In genomic region chr16:1183235-1183907, GRCh38 we compare ENCODE assay signal across 11 cellular contexts. TPM values are rescaled to one million over a fixed set of nuclear protein-coding genes. Genes with fewer than 3 reads are reported as not detected.
A peak's percentile ranks its signal among the peaks of the same experiment; 100 is the strongest.
DNase-seq lines count a peak whose midpoint lies in the region; ATAC-seq, FAIRE-seq and TF ChIP-seq lines count a peak whose summit lies in the region.
"Had no signal": no experiment of that assay in that cellular context is flagged by ENCODE, and none has a peak within 500 bp of the region (broad histone marks: within the 10 kb centered on the region; RNA-seq: fewer than 3 reads in every experiment).

No MANE protein-coding gene starts in this region.

- no peaks in the 10 kb centered on the region for H3K36me3 Mint-ChIP-seq in T-helper 2 cell treated with Interferon-gamma antibody and Interleukin-4, amounts not matched to agents 5 μg/mL and 100 μg/mL, for 36 hours (ENCODE audit: low read depth)

- H3K9me3 Mint-ChIP-seq in T-helper 2 cell treated with Interferon-gamma antibody and Interleukin-4, amounts not matched to agents 5 μg/mL and 100 μg/mL, for 36 hours = no peaks in the 10 kb centered on the region
- H3K9me3 Mint-ChIP-seq: dendritic cell treated with granulocyte-macrophage colony-stimulating factor and Interleukin-4, amounts not matched to agents 40 ng/mL and 50 ng/mL, for 4 days had no signal

- H3K27me3 Mint-ChIP-seq in T-helper 2 cell treated with Interferon-gamma antibody and Interleukin-4, amounts not matched to agents 5 μg/mL and 100 μg/mL, for 36 hours (ENCODE audit: low read depth) = no peaks in the 10 kb centered on the region
- H3K27me3 Mint-ChIP-seq: dendritic cell treated with granulocyte-macrophage colony-stimulating factor and Interleukin-4, amounts not matched to agents 40 ng/mL and 50 ng/mL, for 4 days had no signal

- H3K27ac Mint-ChIP-seq in T-helper 2 cell treated with Interferon-gamma antibody and Interleukin-4, amounts not matched to agents 5 μg/mL and 100 μg/mL, for 36 hours = no peak overlapping the region
- H3K27ac Mint-ChIP-seq: dendritic cell treated with granulocyte-macrophage colony-stimulating factor and Interleukin-4, amounts not matched to agents 40 ng/mL and 50 ng/mL, for 4 days had no signal

- no peaks in the 10 kb centered on the region for H3K9me3 ChIP-seq in endothelial cell of umbilical vein (replicated peaks; ENCODE audit: control insufficient read depth, insufficient read depth, low read length)

- H2AFZ ChIP-seq in endothelial cell of umbilical vein (ENCODE audit: low read depth, low read length) = no peak overlapping the region

- no peak overlapping the region for H3K4me3 ChIP-seq in endothelial cell of umbilical vein (replicated peaks in 1 of 3; ENCODE audit: insufficient read depth in 1 of 3, low read depth in 1 of 3, low read length in 3 of 3)
- H3K4me3 ChIP-seq: spleen had no signal

- POLR2A ChIA-PET in endothelial cell of umbilical vein (lab: Charles Lee) = no interaction called here

- H3K4me3 Mint-ChIP-seq in T-helper 2 cell treated with Interferon-gamma antibody and Interleukin-4, amounts not matched to agents 5 μg/mL and 100 μg/mL, for 36 hours = no peak overlapping the region
- H3K4me3 Mint-ChIP-seq: dendritic cell treated with granulocyte-macrophage colony-stimulating factor and Interleukin-4, amounts not matched to agents 40 ng/mL and 50 ng/mL, for 4 days had no signal

- no peaks in the 10 kb centered on the region for H3K4me1 Mint-ChIP-seq in T-helper 2 cell treated with Interferon-gamma antibody and Interleukin-4, amounts not matched to agents 5 μg/mL and 100 μg/mL, for 36 hours (ENCODE audit: low read depth)

- no peak overlapping the region for H3K27ac ChIP-seq in endothelial cell of umbilical vein (ENCODE audit: insufficient read depth, low read depth, low read length)
- H3K27ac ChIP-seq: spleen had no signal

- H3K4me2 ChIP-seq in endothelial cell of umbilical vein (ENCODE audit: insufficient read depth, low read length) = no peak overlapping the region

- dilution Hi-C loops in endothelial cell of umbilical vein (cut with MboI; ENCODE audit: extremely low pct_ligation_motif_present, low sequenced_read_pairs) = no loop called here

- TF ChIP-seq CTCF in endothelial cell of umbilical vein (IDR thresholded peaks at IDR 0.05; ENCODE audit: extremely low read depth in 1 of 2, insufficient read depth in 1 of 2, low read depth in 1 of 2, low read length in 2 of 2) (no peak), omental fat pad (IDR thresholded peaks at IDR 0.05) (no peak)

- no TSS peak for BruUV-seq in endothelial cell of umbilical vein (replicated peaks; lab: Mats Ljungman, UMichigan)

- H3K9me1 ChIP-seq in endothelial cell of umbilical vein (replicated peaks; ENCODE audit: control insufficient read depth, extremely low read depth, insufficient read depth, low read length) = no peaks in the 10 kb centered on the region

- H3K9ac ChIP-seq in endothelial cell of umbilical vein (replicated peaks; ENCODE audit: extremely low read depth, insufficient read depth, low read length) = no peak overlapping the region

- intact Hi-C loops in endothelial cell of umbilical vein (cut with micrococcal nuclease) = no loop called here

- CTCF ChIA-PET in endothelial cell of umbilical vein (lab: Charles Lee) = interaction anchor here (0.8 kb wide), 1 partner anchor 80 kb away, joined by 3 read pairs; no protein-coding TSS in a partner anchor

- H3K36me3 ChIP-seq in endothelial cell of umbilical vein (ENCODE audit: control insufficient read depth in 2 of 2, extremely low read depth in 1 of 2, insufficient read depth in 2 of 2, low read length in 2 of 2) = no peaks in the 10 kb centered on the region
- H3K36me3 ChIP-seq: spleen had no signal

- no peak for FAIRE-seq in endothelial cell of umbilical vein (lab: Jason Lieb, UNC)
- FAIRE-seq: TTC549 had no signal

- no peak for TF ChIP-seq POLR2A in endothelial cell of umbilical vein (IDR thresholded peaks at IDR 0.05; ENCODE audit: low read depth, low read length)

- no peaks in the 10 kb centered on the region for H4K20me1 ChIP-seq in endothelial cell of umbilical vein (replicated peaks; ENCODE audit: control insufficient read depth, extremely low read depth, insufficient read depth, low read length)

- no peaks in the 10 kb centered on the region for H3K27me3 ChIP-seq in endothelial cell of umbilical vein (ENCODE audit: control insufficient read depth in 2 of 2, insufficient read depth in 2 of 2, low read length in 2 of 2)

- ATAC-seq in omental fat pad (ENCODE audit: low FRiP score) = peak; percentile 34
- no peak for ATAC-seq in HG03280 (IDR thresholded peaks at IDR 0.05; ENCODE audit: unreplicated experiment)

- DNase-seq in COLO829 (ENCODE audit: low spot score) = peak; percentile 42
- DNase-seq in NCI-H460 (ENCODE audit: extremely low read depth, low read depth) = peak; percentile 19
- DNase-seq in endothelial cell of umbilical vein (ENCODE audit: low read depth, low spot score) = peak; percentile 8
- peak; percentile 29 for DNase-seq in omental fat pad (ENCODE audit: low spot score)
- no peak for DNase-seq in T-helper 2 cell treated with Interferon-gamma antibody and Interleukin-4, amounts not matched to agents 5 μg/mL and 100 μg/mL, for 36 hours (ENCODE audit: low spot score)
- no peak for DNase-seq in T-helper 2 cell
- DNase-seq in stimulated activated naive CD4-positive, alpha-beta T cell treated with Interleukin-2 at 50 U/mL for 16 hours (lab: John Stamatoyannopoulos, UW) = no peak
- DNase-seq: spleen had no signal

- H3K4me1 ChIP-seq in endothelial cell of umbilical vein (ENCODE audit: control insufficient read depth, extremely low read depth, insufficient read depth, low read length) = peaks cover 4% of the 10 kb centered on the region

- no peaks in the 10 kb centered on the region for H3K79me2 ChIP-seq in endothelial cell of umbilical vein (ENCODE audit: control insufficient read depth, insufficient read depth, low read length)

TF ChIP-seq in endothelial cell of umbilical vein, 7 proteins besides CTCF, POLR2A, EP300 and RAD21 (continues in another document):
- no peak for TF ChIP-seq JUN (IDR thresholded peaks at IDR 0.05; ENCODE audit: borderline replicate concordance, insufficient read depth, insufficient read length, low read depth)
- no peak for TF ChIP-seq MYC (IDR thresholded peaks at IDR 0.05; ENCODE audit: low read depth, low read length)
- TF ChIP-seq EZH2 (IDR thresholded peaks at IDR 0.05; ENCODE audit: borderline replicate concordance, low read depth, low read length, severe bottlenecking) = no peak
- TF ChIP-seq FOS (IDR thresholded peaks at IDR 0.05; ENCODE audit: borderline replicate concordance, insufficient read depth, low read length) = no peak

RNA-seq across cellular contexts. Expression of gene CACNA1H, which starts 30.5 kb away (rescaled TPM):
- 3.9 and 4.2 TPM in 2 replicates for total RNA-seq in NCI-H460 (2014; rRNA removed; shearing (Covaris generic))
- 4.4 and 10.0 TPM in 2 replicates for polyA plus RNA-seq in NCI-H460 (2014; cell fraction: nucleus; rRNA removed)
- not detected in 2 replicates for total RNA-seq in endothelial cell of umbilical vein
- polyA plus RNA-seq in endothelial cell of umbilical vein = 0.03 and 0.05 TPM in 2 replicates
- 0.01 and 0.03 TPM in 2 replicates for polyA plus RNA-seq in endothelial cell of umbilical vein (2011; cell fraction: cytosol; rRNA removed)
- polyA plus RNA-seq in endothelial cell of umbilical vein (2011; cell fraction: nucleus; rRNA removed) = 0.08 and 0.31 TPM in 2 replicates
- 0.01 and 0.53 TPM in 2 replicates for polyA plus RNA-seq in endothelial cell of umbilical vein (2012)
- polyA minus RNA-seq in endothelial cell of umbilical vein = not detected in 2 replicates
- polyA minus RNA-seq in endothelial cell of umbilical vein (2011; cell fraction: cytosol; rRNA and poly(A)+ RNA removed) = not detected
- 0.05 TPM in 1 of 2 replicates, not detected in the other for polyA minus RNA-seq in endothelial cell of umbilical vein (2011; cell fraction: nucleus; rRNA and poly(A)+ RNA removed)
- 10 to 100 TPM in 2 of 4 donors, 1 to 10 TPM in 2; 1.8 to 13.6 (median 10.2) TPM for total RNA-seq in omental fat pad

RNA-seq across cellular contexts. Expression of gene TPSG1, which starts 41.7 kb away (rescaled TPM):
- not detected in 2 replicates for total RNA-seq in NCI-H460 (2014; rRNA removed; shearing (Covaris generic))
- not detected in 2 replicates for polyA plus RNA-seq in NCI-H460 (2014; cell fraction: nucleus; rRNA removed)
- not detected in 2 replicates for total RNA-seq in endothelial cell of umbilical vein
- not detected in 2 replicates for polyA plus RNA-seq in endothelial cell of umbilical vein
- polyA plus RNA-seq in endothelial cell of umbilical vein (2011; cell fraction: cytosol; rRNA removed) = not detected in 2 replicates
- polyA plus RNA-seq in endothelial cell of umbilical vein (2011; cell fraction: nucleus; rRNA removed) = not detected in 2 replicates
- polyA plus RNA-seq in endothelial cell of umbilical vein (2012) = not detected in 2 replicates
- not detected in 2 replicates for polyA minus RNA-seq in endothelial cell of umbilical vein
- not detected for polyA minus RNA-seq in endothelial cell of umbilical vein (2011; cell fraction: cytosol; rRNA and poly(A)+ RNA removed)
- polyA minus RNA-seq in endothelial cell of umbilical vein (2011; cell fraction: nucleus; rRNA and poly(A)+ RNA removed) = not detected in 2 replicates
- total RNA-seq in omental fat pad = 1 to 10 TPM in 1 of 4 donors, not detected in 3; 1.3 TPM
- polyA plus RNA-seq: spleen had no signal

RNA-seq across cellular contexts. Expression of gene TPSB2, which starts 46.6 kb away (rescaled TPM):
- not detected in 2 replicates for total RNA-seq in NCI-H460 (2014; rRNA removed; shearing (Covaris generic))
- polyA plus RNA-seq in NCI-H460 (2014; cell fraction: nucleus; rRNA removed) = not detected in 2 replicates
- not detected in 2 replicates for total RNA-seq in endothelial cell of umbilical vein
- not detected in 2 replicates for polyA plus RNA-seq in endothelial cell of umbilical vein
- not detected in 2 replicates for polyA plus RNA-seq in endothelial cell of umbilical vein (2011; cell fraction: cytosol; rRNA removed)
- polyA plus RNA-seq in endothelial cell of umbilical vein (2011; cell fraction: nucleus; rRNA removed) = not detected in 2 replicates
- polyA plus RNA-seq in endothelial cell of umbilical vein (2012) = not detected in 2 replicates
- polyA minus RNA-seq in endothelial cell of umbilical vein = not detected in 2 replicates
- not detected for polyA minus RNA-seq in endothelial cell of umbilical vein (2011; cell fraction: cytosol; rRNA and poly(A)+ RNA removed)
- polyA minus RNA-seq in endothelial cell of umbilical vein (2011; cell fraction: nucleus; rRNA and poly(A)+ RNA removed) = not detected in 2 replicates
- 100 to 1,000 TPM in 1 of 4 donors, 10 to 100 TPM in 3; 10.1 to 112 (median 42.0) TPM for total RNA-seq in omental fat pad

RNA-seq across cellular contexts. Expression of gene TPSAB1, which starts 57.1 kb away (rescaled TPM):
- not detected in 2 replicates for total RNA-seq in NCI-H460 (2014; rRNA removed; shearing (Covaris generic))
- polyA plus RNA-seq in NCI-H460 (2014; cell fraction: nucleus; rRNA removed) = not detected in 2 replicates
- total RNA-seq in endothelial cell of umbilical vein (not detected in 2 replicates), omental fat pad (10 to 100 TPM; 20.8 to 86.2 (median 31.4) TPM)
- not detected in 2 replicates for polyA plus RNA-seq in endothelial cell of umbilical vein
- polyA plus RNA-seq in endothelial cell of umbilical vein (2011; cell fraction: cytosol; rRNA removed) = not detected in 2 replicates
- not detected in 2 replicates for polyA plus RNA-seq in endothelial cell of umbilical vein (2011; cell fraction: nucleus; rRNA removed)
- not detected in 2 replicates for polyA plus RNA-seq in endothelial cell of umbilical vein (2012)
- polyA minus RNA-seq in endothelial cell of umbilical vein = not detected in 2 replicates
- polyA minus RNA-seq in endothelial cell of umbilical vein (2011; cell fraction: cytosol; rRNA and poly(A)+ RNA removed) = not detected
- not detected in 2 replicates for polyA minus RNA-seq in endothelial cell of umbilical vein (2011; cell fraction: nucleus; rRNA and poly(A)+ RNA removed)

Comparison
In these comparisons a context has a peak if more than half of its experiments do, and no peak if none do; other contexts are left out.
1. DNase-seq: peak in COLO829 (single experiment), NCI-H460 (single experiment), endothelial cell of umbilical vein (single experiment) and omental fat pad (single experiment); none in T-helper 2 cell treated with Interferon-gamma antibody and Interleukin-4, amounts not matched to agents 5 μg/mL and 100 μg/mL, for 36 hours (single experiment), T-helper 2 cell (0 of 5) and stimulated activated naive CD4-positive, alpha-beta T cell treated with Interleukin-2 at 50 U/mL for 16 hours (single experiment).
2. RNA of gene TPSB2, which starts 46.6 kb away (total RNA-seq): 10.1 to 112 TPM in omental fat pad; not detected in NCI-H460 and not detected in endothelial cell of umbilical vein; every median in the first group is over 10 times any median in the second.